In genomic region chr4:65791807-65792308, GRCh38 we compare ENCODE assay signal across 12 cellular contexts.
DNase-seq lines count a peak whose midpoint lies in the region; ATAC-seq, FAIRE-seq and TF ChIP-seq lines count a peak whose summit lies in the region.
"Had no signal": no experiment of that assay in that cellular context is flagged by ENCODE, and none has a peak within 500 bp of the region (broad histone marks: within the 10 kb centered on the region; RNA-seq: fewer than 3 reads in every experiment).

No MANE protein-coding gene starts in this region.

- POLR2A ChIA-PET in CD8-positive, alpha-beta T cell (lab: Charles Lee) = interaction anchor here (1.1 kb wide), 1 partner anchor 17 kb away, joined by 3 read pairs; no protein-coding TSS in a partner anchor

- H3K36me3 ChIP-seq in cardiac muscle cell (no peaks in the 10 kb centered on the region), astrocyte (ENCODE audit: insufficient read depth, low read length) (no peaks in the 10 kb centered on the region), iPS-20b (ENCODE audit: insufficient read depth, low read depth, low read length) (no peaks in the 10 kb centered on the region)
- H3K36me3 ChIP-seq in CD8-positive, alpha-beta T cell (ENCODE audit: insufficient read depth, low read length) = no peaks in the 10 kb centered on the region

- CTCF ChIA-PET in CD8-positive, alpha-beta T cell (lab: Charles Lee) = no interaction called here

- H3K27ac ChIP-seq in cardiac muscle cell (no peak overlapping the region), astrocyte (ENCODE audit: low read depth, low read length) (no peak overlapping the region), iPS-20b (ENCODE audit: low read length) (no peak overlapping the region)
- H3K27ac ChIP-seq in CD8-positive, alpha-beta T cell (ENCODE audit: low read depth, low read length) = no peak overlapping the region

- H3K36me3 Mint-ChIP-seq in astrocyte (ENCODE audit: low read depth, unreplicated experiment) = no peaks in the 10 kb centered on the region
- H3K36me3 Mint-ChIP-seq in CD8-positive, alpha-beta T cell = no peaks in the 10 kb centered on the region
- H3K36me3 Mint-ChIP-seq: activated naive CD8-positive, alpha-beta T cell treated with anti-CD3 and anti-CD28 coated beads, Interleukin-2, amount 10 ng/mL, durations not matched to agents 7 days and 5 days had no signal

- H3K4me3 Mint-ChIP-seq in astrocyte (ENCODE audit: unreplicated experiment) = no peak overlapping the region
- H3K4me3 Mint-ChIP-seq in CD8-positive, alpha-beta T cell = no peak overlapping the region
- H3K4me3 Mint-ChIP-seq: activated naive CD8-positive, alpha-beta T cell treated with anti-CD3 and anti-CD28 coated beads, Interleukin-2, amount 10 ng/mL, durations not matched to agents 7 days and 5 days had no signal

- H3K4me1 ChIP-seq in cardiac muscle cell (ENCODE audit: low read depth) (no peaks in the 10 kb centered on the region), astrocyte (ENCODE audit: insufficient read depth, low read length) (peaks cover 5% of the 10 kb centered on the region), iPS-20b (ENCODE audit: insufficient read depth, low read length) (no peaks in the 10 kb centered on the region; the same call in 1 of the 2 replicates)
- no peaks in the 10 kb centered on the region for H3K4me1 ChIP-seq in CD8-positive, alpha-beta T cell (ENCODE audit: insufficient read depth, low read length)

- FAIRE-seq in astrocyte (lab: Jason Lieb, UNC) = peak; percentile 47
- no peak for FAIRE-seq in urothelium cell line (lab: Jason Lieb, UNC)

- intact Hi-C loops in Right ventricle myocardium inferior (cut with DNase I) = no loop called here
- intact Hi-C loops in CD8-positive, alpha-beta T cell (cut with DNase I, micrococcal nuclease) = no loop called here

- no peaks in the 10 kb centered on the region for H3K9me3 ChIP-seq in cardiac muscle cell (ENCODE audit: low read depth)
- no peaks in the 10 kb centered on the region for H3K9me3 ChIP-seq in astrocyte (ENCODE audit: insufficient read depth, low read depth, low read length)
- H3K9me3 ChIP-seq in iPS-20b (ENCODE audit: insufficient read depth, low read depth, low read length) = no peaks in the 10 kb centered on the region
- H3K9me3 ChIP-seq in CD8-positive, alpha-beta T cell (ENCODE audit: low read length) = no peaks in the 10 kb centered on the region

- H3K9me3 Mint-ChIP-seq in astrocyte (ENCODE audit: unreplicated experiment) = no peaks in the 10 kb centered on the region
- peaks cover 3% of the 10 kb centered on the region for H3K9me3 Mint-ChIP-seq in CD8-positive, alpha-beta T cell

- H4K20me1 ChIP-seq in astrocyte (ENCODE audit: insufficient read depth, low read length) = no peaks in the 10 kb centered on the region

- peak overlapping the region; percentile 25 for H3K9ac ChIP-seq in astrocyte (ENCODE audit: low read length)
- H3K9ac ChIP-seq in iPS-20b (ENCODE audit: low read depth, low read length) = peak overlapping the region; percentile 8; the same call in 1 of the 2 replicates

- ATAC-seq in Right ventricle myocardium inferior = no peak
- ATAC-seq in CD8-positive, alpha-beta T cell = no peak

- H3K27me3 Mint-ChIP-seq in astrocyte (ENCODE audit: low read depth, unreplicated experiment) = no peaks in the 10 kb centered on the region
- H3K27me3 Mint-ChIP-seq in CD8-positive, alpha-beta T cell (ENCODE audit: low read depth) = no peaks in the 10 kb centered on the region
- H3K27me3 Mint-ChIP-seq: activated naive CD8-positive, alpha-beta T cell treated with anti-CD3 and anti-CD28 coated beads, Interleukin-2, amount 10 ng/mL, durations not matched to agents 7 days and 5 days had no signal

- H3K79me2 ChIP-seq in astrocyte (ENCODE audit: insufficient read depth, low read length) = no peaks in the 10 kb centered on the region

- peaks cover 13% of the 10 kb centered on the region for H3K4me1 Mint-ChIP-seq in astrocyte (ENCODE audit: low read depth, unreplicated experiment)
- H3K4me1 Mint-ChIP-seq in CD8-positive, alpha-beta T cell (ENCODE audit: low read depth) = no peaks in the 10 kb centered on the region
- H3K4me1 Mint-ChIP-seq: activated naive CD8-positive, alpha-beta T cell treated with anti-CD3 and anti-CD28 coated beads, Interleukin-2, amount 10 ng/mL, durations not matched to agents 7 days and 5 days had no signal

- H2AFZ ChIP-seq in astrocyte (ENCODE audit: low read depth, low read length) = peak overlapping the region; percentile 59

- peak overlapping the region; percentile 42 for H3K27ac Mint-ChIP-seq in astrocyte (ENCODE audit: unreplicated experiment)
- no peak overlapping the region for H3K27ac Mint-ChIP-seq in CD8-positive, alpha-beta T cell
- H3K27ac Mint-ChIP-seq: activated naive CD8-positive, alpha-beta T cell treated with anti-CD3 and anti-CD28 coated beads, Interleukin-2, amount 10 ng/mL, durations not matched to agents 7 days and 5 days had no signal

- peak overlapping the region; percentile 72 for H3K4me2 ChIP-seq in astrocyte (ENCODE audit: low read length)

- H3K27me3 ChIP-seq in cardiac muscle cell (no peaks in the 10 kb centered on the region), astrocyte (ENCODE audit: insufficient read depth, low read length) (no peaks in the 10 kb centered on the region), iPS-20b (ENCODE audit: insufficient read depth, low read length) (no peaks in the 10 kb centered on the region)
- H3K27me3 ChIP-seq in CD8-positive, alpha-beta T cell (ENCODE audit: insufficient read depth, low read length) = no peaks in the 10 kb centered on the region

- H3K4me3 ChIP-seq in cardiac muscle cell = no peak overlapping the region
- no peak overlapping the region for H3K4me3 ChIP-seq in astrocyte (ENCODE audit: insufficient read depth, low read depth, low read length)
- no peak overlapping the region for H3K4me3 ChIP-seq in iPS-20b (ENCODE audit: low read length)
- no peak overlapping the region for H3K4me3 ChIP-seq in CD8-positive, alpha-beta T cell (ENCODE audit: low read depth, low read length)

- TF ChIP-seq CTCF in cardiac muscle cell (IDR thresholded peaks at IDR 0.05; ENCODE audit: low read depth, low read length) (no peak), astrocyte (IDR thresholded peaks at IDR 0.05; ENCODE audit: insufficient read depth, low read depth, low read length) (no peak)
- TF ChIP-seq CTCF in CD8-positive, alpha-beta T cell (IDR thresholded peaks at IDR 0.05) = no peak

- peak; percentile 5 to 52 for DNase-seq in cardiac muscle cell (ENCODE audit: low read depth in 1 of 2, low spot score in 1 of 2)
- no peak for DNase-seq in Right ventricle myocardium inferior (ENCODE audit: missing footprints)
- DNase-seq in astrocyte (ENCODE audit: low read depth) = peak; percentile 61
- peak; percentile 37 for DNase-seq in urothelium cell line (ENCODE audit: low spot score)
- no peak for DNase-seq in activated CD4-positive, alpha-beta T cell treated with anti-CD3 and anti-CD28 coated beads for 48 hours
- no peak for DNase-seq in NCI-H1417 treated with DMSO at 0.1 percent for 48 hours (lab: John Stamatoyannopoulos, UW)
- DNase-seq in CD8-positive, alpha-beta T cell = no peak
- DNase-seq: activated naive CD8-positive, alpha-beta T cell treated with anti-CD3 and anti-CD28 coated beads, Interleukin-2, amount 10 ng/mL, durations not matched to agents 7 days and 5 days; stimulated activated CD4-positive, alpha-beta T cell treated with anti-CD3 and anti-CD28 coated beads, Interleukin-2, amount 100 ng/mL, for 24 hours; stimulated activated naive CD4-positive, alpha-beta T cell treated with Interleukin-2 at 50 U/mL for 16 hours; T-helper 1 cell had no signal

Comparison
In these comparisons a context has a peak if more than half of its experiments do, and no peak if none do; other contexts are left out.
1. DNase-seq: peak in cardiac muscle cell (2 of 2), astrocyte (single experiment) and urothelium cell line (single experiment); none in Right ventricle myocardium inferior (single experiment), activated CD4-positive, alpha-beta T cell treated with anti-CD3 and anti-CD28 coated beads for 48 hours (single experiment), NCI-H1417 treated with DMSO at 0.1 percent for 48 hours (single experiment) and CD8-positive, alpha-beta T cell (0 of 7).